8 cellular contexts compared by ENCODE assay signal in genomic region chr17:58007781-58008706, GRCh38. TPM values are rescaled to one million over a fixed set of nuclear protein-coding genes. Genes with fewer than 3 reads are reported as not detected.
DNase-seq lines count a peak whose midpoint lies in the region; ATAC-seq and TF ChIP-seq lines count a peak whose summit lies in the region.

No MANE protein-coding gene starts in this region.

- H3K27me3 ChIP-seq in BE2C (no peaks in the 10 kb centered on the region), adrenal gland (no peaks in the 10 kb centered on the region), layer of hippocampus (ENCODE audit: control insufficient read depth, insufficient read depth, low read length) (no peaks in the 10 kb centered on the region), tibial artery (no peaks in the 10 kb centered on the region)

- peaks cover 36% of the 10 kb centered on the region for H3K36me3 ChIP-seq in BE2C
- H3K36me3 ChIP-seq in adrenal gland (replicated peaks in 1 of 2): peaks cover 0 to 30% of the 10 kb centered on the region in 2 donors
- peaks cover 24 to 26% (median 25%) of the 10 kb centered on the region in 3 donors for H3K36me3 ChIP-seq in tibial artery

- TF ChIP-seq CTCF in BE2C (IDR thresholded peaks at IDR 0.05; ENCODE audit: low read depth, low read length) (no peak), adrenal gland (IDR thresholded peaks at IDR 0.05) (no peak), tibial artery (IDR thresholded peaks at IDR 0.05) (no peak)

- ATAC-seq in GM19351 (IDR thresholded peaks at IDR 0.05; ENCODE audit: unreplicated experiment): peak; percentile 26
- peak; percentile 30 for ATAC-seq in HG03432 (IDR thresholded peaks at IDR 0.05; ENCODE audit: unreplicated experiment)
- no peak for ATAC-seq in HG03025 (IDR thresholded peaks at IDR 0.05; ENCODE audit: low FRiP score, unreplicated experiment)

- H3K27ac ChIP-seq in adrenal gland (peak overlapping the region in 4 of 5 donors; percentile 89 to 99 (median 98)), layer of hippocampus (ENCODE audit: low read depth, low read length) (peak overlapping the region; percentile 98), tibial artery (peak overlapping the region; percentile 97 to 98)

- intact Hi-C loops in adrenal gland (cut with DNase I): loop anchor here (5.0 to 10.0 kb wide), 3 partner anchors 74 to 107 kb away; partner anchors contain the start of gene DYNLL2 (in 1 of the 2)
- intact Hi-C loops in tibial artery (cut with DNase I; ENCODE audit: low total_unique reads): loop anchor here (2.0 to 10.0 kb wide), 3 partner anchors 77 to 753 kb away; partner anchors contain the start of gene MSI2

- DNase-seq in BE2C: no peak
- DNase-seq in adrenal gland: no peak
- no peak for DNase-seq in tibial artery
- no peak for DNase-seq in Kasumi-1 (lab: John Stamatoyannopoulos, UW)

- H3K4me3 ChIP-seq in BE2C (ENCODE audit: low read depth, low read length): peak overlapping the region; percentile 89
- peak overlapping the region; percentile 8 to 87 (median 48) for H3K4me3 ChIP-seq in adrenal gland
- H3K4me3 ChIP-seq in tibial artery: peak overlapping the region; percentile 87 to 90

- WGBS in adrenal gland, 4 donors: 24 to 35% (median 29%) methylated on average over 46 to 47 of the region's 47 CpGs

- H3K4me1 ChIP-seq in BE2C (peaks cover 2% of the 10 kb centered on the region; the same call in 1 of the 2 replicates), adrenal gland (replicated peaks in 1 of 2) (peaks cover 12 to 38% of the 10 kb centered on the region in 2 donors), tibial artery (peaks cover 0 to 35% (median 25%) of the 10 kb centered on the region in 4 donors)

- no peak for TF ChIP-seq POLR2A in adrenal gland (IDR thresholded peaks at IDR 0.05)

- H3K9me3 ChIP-seq in BE2C: no peaks in the 10 kb centered on the region
- H3K9me3 ChIP-seq in adrenal gland (replicated peaks in 1 of 3): no peaks in the 10 kb centered on the region
- no peaks in the 10 kb centered on the region for H3K9me3 ChIP-seq in tibial artery

RNA-seq across cellular contexts. Expression of gene SRSF1, which starts 1.0 kb away (rescaled TPM):
- 266 TPM for polyA plus RNA-seq in BE2C (2012; ENCODE audit: insufficient read depth, insufficient read length, low read depth)
- 100 to 1,000 TPM; 131 to 236 (median 186) TPM for total RNA-seq in adrenal gland
- 100 to 1,000 TPM; 105 to 276 (median 137) TPM for polyA plus RNA-seq in adrenal gland

RNA-seq across cellular contexts. Expression of gene VEZF1, which starts 20.0 kb away (rescaled TPM):
- 58.5 TPM for polyA plus RNA-seq in BE2C (2012; ENCODE audit: insufficient read depth, insufficient read length, low read depth)
- total RNA-seq in adrenal gland: 100 to 1,000 TPM in 1 of 8 donors, 10 to 100 TPM in 7; 56.2 to 105 (median 74.1) TPM
- 10 to 100 TPM; 14.1 to 58.5 (median 23.1) TPM for polyA plus RNA-seq in adrenal gland

RNA-seq across cellular contexts. Expression of gene CUEDC1, which starts 52.8 kb away (rescaled TPM):
- polyA plus RNA-seq in BE2C (2012; ENCODE audit: insufficient read depth, insufficient read length, low read depth): 19.9 TPM
- total RNA-seq in adrenal gland: 10 to 100 TPM; 23.9 to 47.3 (median 39.1) TPM
- polyA plus RNA-seq in adrenal gland: 10 to 100 TPM; 19.9 to 45.1 (median 40.1) TPM
